ENCODE assay signal across 1 cellular context in the genomic region with DNA sequence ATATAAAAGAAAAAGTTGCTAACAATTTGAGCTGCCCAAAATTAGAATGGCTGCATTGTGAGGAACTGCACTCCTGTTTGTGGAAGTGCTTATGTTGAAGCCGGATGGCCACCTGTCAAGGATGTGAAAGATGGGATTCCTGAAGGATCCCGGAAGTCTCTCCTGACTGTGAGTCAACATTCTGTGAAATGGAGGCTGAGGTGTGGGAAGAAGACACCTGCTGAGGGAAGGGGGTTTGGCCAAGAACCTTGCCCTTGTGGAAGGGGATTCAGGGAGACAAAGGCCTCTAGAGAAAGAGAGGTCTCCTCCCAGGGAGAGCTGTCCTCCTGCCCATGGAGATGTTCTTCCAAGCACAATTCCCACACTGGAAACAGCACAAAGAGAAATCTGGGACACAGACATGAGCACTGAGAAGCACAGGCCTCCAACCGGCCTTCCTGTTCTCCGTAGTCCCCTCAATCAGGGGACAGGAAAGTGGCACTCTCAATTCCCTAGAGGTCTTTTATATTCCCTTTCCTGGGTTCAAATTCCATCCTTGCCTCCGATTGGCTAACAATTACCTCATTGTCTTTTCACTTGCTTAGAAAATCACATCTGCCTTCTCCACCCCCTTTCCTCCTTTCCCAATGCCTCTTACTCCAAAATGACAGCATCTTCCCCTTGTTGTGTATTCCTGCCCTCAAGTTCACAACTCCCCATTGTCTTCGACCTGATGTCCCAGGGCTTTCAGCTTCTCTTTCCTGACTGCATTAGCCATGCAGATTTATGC.
TF ChIP-seq lines count a peak whose summit lies in the region.

No MANE protein-coding gene starts in this region.

TF ChIP-seq in HEK293, 187 proteins besides CTCF, POLR2A, EP300 and RAD21 (continued from another document):
- no peak for TF ChIP-seq ZNF26 (tag by site-specific recombination; IDR thresholded peaks at IDR 0.05)
- TF ChIP-seq ZNF114 (tag by site-specific recombination; IDR thresholded peaks at IDR 0.05), result no peak
- no peak for TF ChIP-seq ZNF433 (tag by site-specific recombination; IDR thresholded peaks at IDR 0.05; ENCODE audit: low read depth)
- TF ChIP-seq ZNF112 (tag by site-specific recombination; IDR thresholded peaks at IDR 0.05), result no peak
- TF ChIP-seq BCL6B (tag by site-specific recombination; IDR thresholded peaks at IDR 0.05), result no peak
